ENCODE assay signal across 26 cellular contexts in genomic region chr18:44437603-44438002, GRCh38.
"Had no signal": no experiment of that assay in that cellular context is flagged by ENCODE, and none has a peak within 500 bp of the region (broad histone marks: within the 10 kb centered on the region; RNA-seq: fewer than 3 reads in every experiment).

No MANE protein-coding gene starts in this region.

- H3K4me3 ChIP-seq: ascending aorta, K562, PC-9, SK-N-MC had no signal

- H3K27me3 ChIP-seq: ascending aorta had no signal

- H3K27ac ChIP-seq: ascending aorta, PC-9, SK-N-MC, WERI-Rb-1 had no signal

- H3K36me3 ChIP-seq: ascending aorta, WERI-Rb-1 had no signal

- H3K4me1 Mint-ChIP-seq: activated CD4-positive, alpha-beta T cell treated with anti-CD3 and anti-CD28 coated beads, Interleukin-2, amount 10 ng/mL, durations not matched to agents 24 days and 14 days; activated naive CD4-positive, alpha-beta T cell treated with anti-CD3 and anti-CD28 coated beads, Interleukin-2, amount 50 U/mL, for 24 hours; activated naive CD8-positive, alpha-beta T cell treated with anti-CD3 and anti-CD28 coated beads, Interleukin-2, amount 10 ng/mL, durations not matched to agents 7 days and 5 days; activated T-helper 17 cell treated with anti-CD3 and anti-CD28 coated beads, Interleukin-2, amount 50 U/mL, for 72 hours had no signal

- H3K9me3 ChIP-seq: ascending aorta had no signal

- DNase-seq: activated CD4-positive, alpha-beta T cell treated with anti-CD3 and anti-CD28 coated beads, Interleukin-2, amount 10 ng/mL, durations not matched to agents 24 days and 14 days; activated CD4-positive, alpha-beta T cell treated with anti-CD3 and anti-CD28 coated beads, Interleukin-2, amount 50 U/mL, for 4 hours; activated CD8-positive, alpha-beta T cell treated with anti-CD3 and anti-CD28 coated beads for 36 hours; activated gamma-delta T cell; activated naive CD4-positive, alpha-beta T cell treated with Interleukin-2 at 50 U/mL for 16 hours; activated naive CD8-positive, alpha-beta T cell treated with anti-CD3 and anti-CD28 coated beads, Interleukin-2, amount 10 ng/mL, durations not matched to agents 7 days and 5 days; activated T-cell treated with anti-CD3 and anti-CD28 coated beads, Interleukin-2, amount 50 U/mL, for 1 hour; activated T-cell treated with anti-CD3 and anti-CD28 coated beads, Interleukin-2, amount 50 U/mL, for 72 hours; amygdala; MM.1S; MV-4-11; NCI-H1092; NCI-H1436 treated with DMSO at 0.1 percent for 48 hours; NCI-H1694 treated with DMSO at 0.1 percent for 48 hours; NCI-H2029; NCI-H345; NCI-H524 treated with DMSO at 0.1 percent for 48 hours; PC-9; Right ventricle myocardium superior; T1000; WERI-Rb-1 had no signal

- H2AFZ ChIP-seq: PC-9 had no signal

- H3K4me2 ChIP-seq: PC-9 had no signal

- H3K27ac Mint-ChIP-seq: activated CD4-positive, alpha-beta T cell treated with anti-CD3 and anti-CD28 coated beads, Interleukin-2, amount 10 ng/mL, durations not matched to agents 24 days and 14 days; activated CD8-positive, alpha-beta T cell treated with anti-CD3 and anti-CD28 coated beads for 36 hours; activated naive CD4-positive, alpha-beta T cell treated with anti-CD3 and anti-CD28 coated beads, Interleukin-2, amount 50 U/mL, for 24 hours; activated naive CD8-positive, alpha-beta T cell treated with anti-CD3 and anti-CD28 coated beads, Interleukin-2, amount 10 ng/mL, durations not matched to agents 7 days and 5 days; activated T-cell treated with anti-CD3 and anti-CD28 coated beads, Interleukin-2, amount 50 U/mL, for 72 hours; activated T-helper 17 cell treated with anti-CD3 and anti-CD28 coated beads, Interleukin-2, amount 50 U/mL, for 72 hours had no signal

- H3K36me3 Mint-ChIP-seq: activated naive CD4-positive, alpha-beta T cell treated with anti-CD3 and anti-CD28 coated beads, Interleukin-2, amount 50 U/mL, for 24 hours; activated naive CD8-positive, alpha-beta T cell treated with anti-CD3 and anti-CD28 coated beads, Interleukin-2, amount 10 ng/mL, durations not matched to agents 7 days and 5 days had no signal

- ATAC-seq: activated CD8-positive, alpha-beta T cell treated with anti-CD3 and anti-CD28 coated beads for 36 hours; activated T-cell treated with anti-CD3 and anti-CD28 coated beads, Interleukin-2, amount 50 U/mL, for 72 hours; activated T-helper 17 cell treated with anti-CD3 and anti-CD28 coated beads, Interleukin-2, amount 50 U/mL, for 72 hours; K562 had no signal

- H3K4me1 ChIP-seq: ascending aorta had no signal

- H3K4me3 Mint-ChIP-seq: activated CD4-positive, alpha-beta T cell treated with anti-CD3 and anti-CD28 coated beads, Interleukin-2, amount 10 ng/mL, durations not matched to agents 24 days and 14 days; activated CD8-positive, alpha-beta T cell treated with anti-CD3 and anti-CD28 coated beads for 36 hours; activated naive CD4-positive, alpha-beta T cell treated with anti-CD3 and anti-CD28 coated beads, Interleukin-2, amount 50 U/mL, for 24 hours; activated naive CD8-positive, alpha-beta T cell treated with anti-CD3 and anti-CD28 coated beads, Interleukin-2, amount 10 ng/mL, durations not matched to agents 7 days and 5 days; activated T-cell treated with anti-CD3 and anti-CD28 coated beads, Interleukin-2, amount 50 U/mL, for 72 hours; activated T-helper 17 cell treated with anti-CD3 and anti-CD28 coated beads, Interleukin-2, amount 50 U/mL, for 72 hours had no signal

- H3K27me3 Mint-ChIP-seq: activated CD4-positive, alpha-beta T cell treated with anti-CD3 and anti-CD28 coated beads, Interleukin-2, amount 10 ng/mL, durations not matched to agents 24 days and 14 days; activated CD8-positive, alpha-beta T cell treated with anti-CD3 and anti-CD28 coated beads for 36 hours; activated naive CD4-positive, alpha-beta T cell treated with anti-CD3 and anti-CD28 coated beads, Interleukin-2, amount 50 U/mL, for 24 hours; activated naive CD8-positive, alpha-beta T cell treated with anti-CD3 and anti-CD28 coated beads, Interleukin-2, amount 10 ng/mL, durations not matched to agents 7 days and 5 days; activated T-helper 17 cell treated with anti-CD3 and anti-CD28 coated beads, Interleukin-2, amount 50 U/mL, for 72 hours had no signal

- H3K9me3 Mint-ChIP-seq: activated CD4-positive, alpha-beta T cell treated with anti-CD3 and anti-CD28 coated beads, Interleukin-2, amount 10 ng/mL, durations not matched to agents 24 days and 14 days; activated CD8-positive, alpha-beta T cell treated with anti-CD3 and anti-CD28 coated beads for 36 hours had no signal
